Comparison of ENCODE assay signal across 2 cellular contexts in the genomic region with DNA sequence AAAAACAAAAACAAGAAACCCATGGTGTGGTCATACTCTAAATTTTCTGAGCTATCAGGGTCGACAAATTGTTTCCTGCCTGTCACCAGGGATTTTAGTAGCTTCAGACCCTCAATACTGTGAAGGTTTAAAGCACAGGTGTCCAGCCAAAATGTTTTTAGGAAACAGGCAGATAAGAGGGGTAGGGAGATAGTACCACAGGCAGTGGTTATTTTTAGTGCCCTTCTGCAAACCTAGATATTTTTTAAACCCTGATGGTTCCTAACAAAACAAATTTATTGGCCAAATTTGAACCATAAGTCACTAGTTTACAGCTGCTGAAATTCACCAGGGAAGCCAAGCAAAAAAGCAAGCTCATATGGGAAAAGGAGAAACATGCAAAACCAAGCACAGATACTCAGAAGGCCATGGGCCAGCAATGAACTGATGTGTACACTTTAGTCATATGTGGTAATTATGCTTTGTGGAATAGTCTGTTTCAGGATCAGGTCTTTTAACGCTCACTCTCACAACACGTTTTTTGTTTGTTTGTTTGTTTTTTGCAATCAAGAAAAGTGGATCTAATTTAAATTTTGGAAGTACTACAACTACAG.
TF ChIP-seq lines count a peak whose summit lies in the region.

No MANE protein-coding gene starts in this region.

TF ChIP-seq in IMR-90, 13 proteins besides CTCF, POLR2A, EP300 and RAD21 (continued from another document):
- TF ChIP-seq SMC3 (IDR thresholded peaks at IDR 0.05; ENCODE audit: low read depth, low read length) (no peak), NFE2L2 (IDR thresholded peaks at IDR 0.05; ENCODE audit: low read depth, low read length) (no peak), CHD1 (IDR thresholded peaks at IDR 0.05; ENCODE audit: low read depth, low read length) (no peak), FOS (IDR thresholded peaks at IDR 0.05; ENCODE audit: low read depth, low read length) (no peak), BHLHE40 (IDR thresholded peaks at IDR 0.05; ENCODE audit: low read depth, low read length) (no peak), RCOR1 (IDR thresholded peaks at IDR 0.05; ENCODE audit: insufficient replicate concordance, low read length) (no peak), MAFK (IDR thresholded peaks at IDR 0.05; ENCODE audit: low read depth, low read length) (no peak), MXI1 (IDR thresholded peaks at IDR 0.05; ENCODE audit: borderline replicate concordance, low read depth, low read length) (no peak), MAZ (IDR thresholded peaks at IDR 0.05; ENCODE audit: borderline replicate concordance, low read depth, low read length) (no peak)
- TF ChIP-seq, protein P1, sequence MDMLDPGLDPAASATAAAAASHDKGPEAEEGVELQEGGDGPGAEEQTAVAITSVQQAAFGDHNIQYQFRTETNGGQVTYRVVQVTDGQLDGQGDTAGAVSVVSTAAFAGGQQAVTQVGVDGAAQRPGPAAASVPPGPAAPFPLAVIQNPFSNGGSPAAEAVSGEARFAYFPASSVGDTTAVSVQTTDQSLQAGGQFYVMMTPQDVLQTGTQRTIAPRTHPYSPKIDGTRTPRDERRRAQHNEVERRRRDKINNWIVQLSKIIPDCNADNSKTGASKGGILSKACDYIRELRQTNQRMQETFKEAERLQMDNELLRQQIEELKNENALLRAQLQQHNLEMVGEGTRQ (IDR thresholded peaks at IDR 0.05; ENCODE audit: low read depth, low read length), result no peak
- TF ChIP-seq, protein P2, sequence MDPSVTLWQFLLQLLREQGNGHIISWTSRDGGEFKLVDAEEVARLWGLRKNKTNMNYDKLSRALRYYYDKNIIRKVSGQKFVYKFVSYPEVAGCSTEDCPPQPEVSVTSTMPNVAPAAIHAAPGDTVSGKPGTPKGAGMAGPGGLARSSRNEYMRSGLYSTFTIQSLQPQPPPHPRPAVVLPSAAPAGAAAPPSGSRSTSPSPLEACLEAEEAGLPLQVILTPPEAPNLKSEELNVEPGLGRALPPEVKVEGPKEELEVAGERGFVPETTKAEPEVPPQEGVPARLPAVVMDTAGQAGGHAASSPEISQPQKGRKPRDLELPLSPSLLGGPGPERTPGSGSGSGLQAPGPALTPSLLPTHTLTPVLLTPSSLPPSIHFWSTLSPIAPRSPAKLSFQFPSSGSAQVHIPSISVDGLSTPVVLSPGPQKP (IDR thresholded peaks at IDR 0.05; ENCODE audit: borderline replicate concordance, low read depth, low read length), result no peak

TF ChIP-seq in GM12878, 131 proteins besides CTCF, POLR2A, EP300 and RAD21 (continued from another document):
- TF ChIP-seq BCL11A (IDR thresholded peaks at IDR 0.05; ENCODE audit: low read depth, low read length), result no peak
- TF ChIP-seq ZZZ3 (IDR thresholded peaks at IDR 0.05; ENCODE audit: control insufficient read depth, insufficient read length, low read depth), result no peak
- TF ChIP-seq MEF2B (IDR thresholded peaks at IDR 0.05; ENCODE audit: partially characterized antibody, poor library complexity, severe bottlenecking), result no peak
- no peak for TF ChIP-seq IKZF2 (IDR thresholded peaks at IDR 0.05)
- TF ChIP-seq, protein P3, sequence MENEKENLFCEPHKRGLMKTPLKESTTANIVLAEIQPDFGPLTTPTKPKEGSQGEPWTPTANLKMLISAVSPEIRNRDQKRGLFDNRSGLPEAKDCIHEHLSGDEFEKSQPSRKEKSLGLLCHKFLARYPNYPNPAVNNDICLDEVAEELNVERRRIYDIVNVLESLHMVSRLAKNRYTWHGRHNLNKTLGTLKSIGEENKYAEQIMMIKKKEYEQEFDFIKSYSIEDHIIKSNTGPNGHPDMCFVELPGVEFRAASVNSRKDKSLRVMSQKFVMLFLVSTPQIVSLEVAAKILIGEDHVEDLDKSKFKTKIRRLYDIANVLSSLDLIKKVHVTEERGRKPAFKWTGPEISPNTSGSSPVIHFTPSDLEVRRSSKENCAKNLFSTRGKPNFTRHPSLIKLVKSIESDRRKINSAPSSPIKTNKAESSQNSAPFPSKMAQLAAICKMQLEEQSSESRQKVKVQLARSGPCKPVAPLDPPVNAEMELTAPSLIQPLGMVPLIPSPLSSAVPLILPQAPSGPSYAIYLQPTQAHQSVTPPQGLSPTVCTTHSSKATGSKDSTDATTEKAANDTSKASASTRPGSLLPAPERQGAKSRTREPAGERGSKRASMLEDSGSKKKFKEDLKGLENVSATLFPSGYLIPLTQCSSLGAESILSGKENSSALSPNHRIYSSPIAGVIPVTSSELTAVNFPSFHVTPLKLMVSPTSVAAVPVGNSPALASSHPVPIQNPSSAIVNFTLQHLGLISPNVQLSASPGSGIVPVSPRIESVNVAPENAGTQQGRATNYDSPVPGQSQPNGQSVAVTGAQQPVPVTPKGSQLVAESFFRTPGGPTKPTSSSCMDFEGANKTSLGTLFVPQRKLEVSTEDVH (IDR thresholded peaks at IDR 0.05; ENCODE audit: low read depth, partially characterized antibody), result no peak
- TF ChIP-seq LARP7 (IDR thresholded peaks at IDR 0.05), result no peak
- no peak for TF ChIP-seq SMAD5 (IDR thresholded peaks at IDR 0.05; ENCODE audit: low read depth)
- no peak for TF ChIP-seq HDAC2 (IDR thresholded peaks at IDR 0.05)
